Comparison of ENCODE assay signal across 17 cellular contexts in genomic region chr1:42825058-42825851, GRCh38. TPM values are rescaled to one million over a fixed set of nuclear protein-coding genes. Genes with fewer than 3 reads are reported as not detected.
"Had no signal": no experiment of that assay in that cellular context is flagged by ENCODE, and none has a peak within 500 bp of the region (broad histone marks: within the 10 kb centered on the region; RNA-seq: fewer than 3 reads in every experiment).

No MANE protein-coding gene starts in this region.

- H3K9me3 Mint-ChIP-seq: activated CD4-positive, alpha-beta T cell treated with anti-CD3 and anti-CD28 coated beads, Interleukin-2, amount 10 ng/mL, durations not matched to agents 24 days and 14 days; activated T-cell treated with anti-CD3 and anti-CD28 coated beads, Interleukin-2, amount 50 U/mL, for 72 hours; central memory CD8-positive, alpha-beta T cell; immature natural killer cell; neural crest cell; stimulated activated effector memory CD8-positive, alpha-beta T cell treated with anti-CD3 and anti-CD28 coated beads, Interleukin-12 subunit alpha, Interleukin-12 subunit beta, amount 100 ng/mL, for 72 hours; T-cell had no signal

- ATAC-seq: activated T-cell treated with anti-CD3 and anti-CD28 coated beads, Interleukin-2, amount 50 U/mL, for 72 hours; foreskin keratinocyte; lower lobe of right lung; stimulated activated effector memory CD8-positive, alpha-beta T cell treated with anti-CD3 and anti-CD28 coated beads, Interleukin-12 subunit alpha, Interleukin-12 subunit beta, amount 100 ng/mL, for 72 hours; T-cell had no signal

- H3K4me3 Mint-ChIP-seq: activated CD4-positive, alpha-beta T cell treated with anti-CD3 and anti-CD28 coated beads, Interleukin-2, amount 10 ng/mL, durations not matched to agents 24 days and 14 days; activated naive CD8-positive, alpha-beta T cell; activated T-cell treated with anti-CD3 and anti-CD28 coated beads, Interleukin-2, amount 50 U/mL, for 72 hours; central memory CD8-positive, alpha-beta T cell; immature natural killer cell; neural crest cell; stimulated activated effector memory CD8-positive, alpha-beta T cell treated with anti-CD3 and anti-CD28 coated beads, Interleukin-12 subunit alpha, Interleukin-12 subunit beta, amount 100 ng/mL, for 72 hours; T-cell had no signal

- DNase-seq: activated CD4-positive, alpha-beta T cell treated with anti-CD3 and anti-CD28 coated beads, Interleukin-2, amount 10 ng/mL, durations not matched to agents 24 days and 14 days; activated CD4-positive, CD25-positive, alpha-beta regulatory T cell; activated CD8-positive, alpha-beta memory T cell treated with anti-CD3 and anti-CD28 coated beads, Interleukin-2, amount 50 U/mL, for 48 hours; activated gamma-delta T cell treated with Interleukin-2 at 50 U/mL for 16 hours; activated T-cell treated with anti-CD3 and anti-CD28 coated beads, Interleukin-2, amount 50 U/mL, for 72 hours; amniotic stem cell; foreskin keratinocyte; immature natural killer cell; lower lobe of right lung; midbrain; ovary; retina; T-cell had no signal

- H3K27ac Mint-ChIP-seq: activated CD4-positive, alpha-beta T cell treated with anti-CD3 and anti-CD28 coated beads, Interleukin-2, amount 10 ng/mL, durations not matched to agents 24 days and 14 days; activated naive CD8-positive, alpha-beta T cell; activated T-cell treated with anti-CD3 and anti-CD28 coated beads, Interleukin-2, amount 50 U/mL, for 72 hours; immature natural killer cell; stimulated activated effector memory CD8-positive, alpha-beta T cell treated with anti-CD3 and anti-CD28 coated beads, Interleukin-12 subunit alpha, Interleukin-12 subunit beta, amount 100 ng/mL, for 72 hours; T-cell had no signal

- H3K36me3 Mint-ChIP-seq: stimulated activated effector memory CD8-positive, alpha-beta T cell treated with anti-CD3 and anti-CD28 coated beads, Interleukin-12 subunit alpha, Interleukin-12 subunit beta, amount 100 ng/mL, for 72 hours had no signal

- H3K27me3 Mint-ChIP-seq: activated CD4-positive, alpha-beta T cell treated with anti-CD3 and anti-CD28 coated beads, Interleukin-2, amount 10 ng/mL, durations not matched to agents 24 days and 14 days; activated naive CD8-positive, alpha-beta T cell; central memory CD8-positive, alpha-beta T cell; T-cell had no signal

- H3K4me1 Mint-ChIP-seq: central memory CD8-positive, alpha-beta T cell; immature natural killer cell; stimulated activated effector memory CD8-positive, alpha-beta T cell treated with anti-CD3 and anti-CD28 coated beads, Interleukin-12 subunit alpha, Interleukin-12 subunit beta, amount 100 ng/mL, for 72 hours had no signal

RNA-seq across cellular contexts. Expression of gene TMEM269, which starts 40.5 kb away (rescaled TPM):
- total RNA-seq: activated CD4-positive, alpha-beta T cell treated with anti-CD3 and anti-CD28 coated beads, Interleukin-2, amount 10 ng/mL, durations not matched to agents 24 days and 14 days; foreskin keratinocyte; lower lobe of right lung had no signal
